In genomic region chr1:7339953-7340352, GRCh38 we compare ENCODE assay signal across 27 cellular contexts.
DNase-seq lines count a peak whose midpoint lies in the region; ATAC-seq, FAIRE-seq and TF ChIP-seq lines count a peak whose summit lies in the region.
"Had no signal": no experiment of that assay in that cellular context is flagged by ENCODE, and none has a peak within 500 bp of the region (broad histone marks: within the 10 kb centered on the region; RNA-seq: fewer than 3 reads in every experiment).

No MANE protein-coding gene starts in this region.

- peaks cover 22% of the 10 kb centered on the region for H3K4me1 Mint-ChIP-seq in mesothelial cell of epicardium
- H3K4me1 Mint-ChIP-seq: activated CD4-positive, alpha-beta T cell treated with anti-CD3 and anti-CD28 coated beads, Interleukin-2, amount 10 ng/mL, durations not matched to agents 24 days and 14 days; central memory CD8-positive, alpha-beta T cell; memory B cell; naive B cell; T-helper 17 cell had no signal

- H3K9me3 Mint-ChIP-seq in mesothelial cell of epicardium: peaks cover 5% of the 10 kb centered on the region
- H3K9me3 Mint-ChIP-seq: activated CD4-positive, alpha-beta T cell treated with anti-CD3 and anti-CD28 coated beads, Interleukin-2, amount 10 ng/mL, durations not matched to agents 24 days and 14 days; activated naive CD4-positive, alpha-beta T cell treated with anti-CD3 and anti-CD28 coated beads, Interleukin-2, amount 50 U/mL, for 72 hours; activated T-cell treated with anti-CD3 and anti-CD28 coated beads, Interleukin-2, amount 50 U/mL, for 72 hours; CD8-positive, alpha-beta T cell had no signal

- no peak for TF ChIP-seq CTCF in LNCaP clone FGC (IDR thresholded peaks at IDR 0.05; ENCODE audit: control insufficient read depth, extremely low read depth, insufficient read depth)
- TF ChIP-seq CTCF in mucosa of descending colon (IDR thresholded peaks at IDR 0.05): no peak
- TF ChIP-seq CTCF in mesothelial cell of epicardium (IDR thresholded peaks at IDR 0.05; ENCODE audit: unreplicated experiment): no peak
- TF ChIP-seq CTCF in D721Med (IDR thresholded peaks at IDR 0.05; ENCODE audit: insufficient read depth, missing control alignments): no peak

- H3K36me3 Mint-ChIP-seq in mesothelial cell of epicardium: no peaks in the 10 kb centered on the region
- H3K36me3 Mint-ChIP-seq: activated naive CD4-positive, alpha-beta T cell treated with anti-CD3 and anti-CD28 coated beads, Interleukin-2, amount 50 U/mL, for 72 hours; CD8-positive, alpha-beta T cell; memory B cell; naive B cell had no signal

- H3K36me3 ChIP-seq in mucosa of descending colon (ENCODE audit: low read depth): no peaks in the 10 kb centered on the region
- H3K36me3 ChIP-seq: thoracic aorta, vagina had no signal

- intact Hi-C loops in mucosa of descending colon (cut with DNase I, micrococcal nuclease): no loop called here

- DNase-seq in LNCaP clone FGC (ENCODE audit: low read depth): peak; percentile 95
- DNase-seq in NCI-H2171 (lab: John Stamatoyannopoulos, UW): peak; percentile 64
- DNase-seq in amniotic epithelial cell (ENCODE audit: low read depth): peak; percentile 19
- DNase-seq in mucosa of descending colon: peak in 1 of 3 donors; percentile 40
- DNase-seq in mesothelial cell of epicardium (ENCODE audit: low spot score in 2 of 2, unreplicated experiment in 2 of 2): no peak
- DNase-seq in HK-2 (ENCODE audit: unreplicated experiment): no peak
- no peak for DNase-seq in D721Med (ENCODE audit: insufficient read length, low spot score)
- DNase-seq: activated CD4-positive, alpha-beta T cell treated with anti-CD3 and anti-CD28 coated beads, Interleukin-2, amount 10 ng/mL, durations not matched to agents 24 days and 14 days; activated T-cell treated with anti-CD3 and anti-CD28 coated beads, Interleukin-2, amount 50 U/mL, for 72 hours; CD8-positive, alpha-beta T cell; DND-41; effector CD4-positive, alpha-beta T cell; erythroblast; naive B cell; nucleus accumbens; small intestine; stimulated activated CD4-positive, alpha-beta T cell treated with anti-CD3 and anti-CD28 coated beads, Interleukin-4, amount 100 ng/mL, for 1 hour; stimulated activated naive CD4-positive, alpha-beta T cell; T-helper 17 cell had no signal

- peak; percentile 68 for ATAC-seq in mucosa of descending colon
- ATAC-seq: activated naive CD4-positive, alpha-beta T cell treated with anti-CD3 and anti-CD28 coated beads, Interleukin-2, amount 50 U/mL, for 72 hours; activated T-cell treated with anti-CD3 and anti-CD28 coated beads, Interleukin-2, amount 50 U/mL, for 72 hours; CD8-positive, alpha-beta T cell; HepG2; T-helper 17 cell had no signal

- H3K4me3 Mint-ChIP-seq in mesothelial cell of epicardium: no peak overlapping the region
- H3K4me3 Mint-ChIP-seq: activated CD4-positive, alpha-beta T cell treated with anti-CD3 and anti-CD28 coated beads, Interleukin-2, amount 10 ng/mL, durations not matched to agents 24 days and 14 days; activated T-cell treated with anti-CD3 and anti-CD28 coated beads, Interleukin-2, amount 50 U/mL, for 72 hours; CD8-positive, alpha-beta T cell; central memory CD8-positive, alpha-beta T cell; memory B cell; naive B cell; T-helper 17 cell had no signal

- no peaks in the 10 kb centered on the region for H3K9me3 ChIP-seq in mucosa of descending colon
- H3K9me3 ChIP-seq: thoracic aorta, vagina had no signal

- no peaks in the 10 kb centered on the region for H3K27me3 Mint-ChIP-seq in mesothelial cell of epicardium (ENCODE audit: low read depth)
- H3K27me3 Mint-ChIP-seq: activated CD4-positive, alpha-beta T cell treated with anti-CD3 and anti-CD28 coated beads, Interleukin-2, amount 10 ng/mL, durations not matched to agents 24 days and 14 days; memory B cell had no signal

- no peak for FAIRE-seq in D721Med (lab: Jason Lieb, UNC)
- FAIRE-seq: astrocyte, GM12891, HepG2, small intestine had no signal

- H3K4me1 ChIP-seq in mucosa of descending colon (ENCODE audit: low read depth): no peaks in the 10 kb centered on the region
- H3K4me1 ChIP-seq: vagina had no signal

- no peak overlapping the region for H3K27ac Mint-ChIP-seq in mesothelial cell of epicardium
- H3K27ac Mint-ChIP-seq: activated CD4-positive, alpha-beta T cell treated with anti-CD3 and anti-CD28 coated beads, Interleukin-2, amount 10 ng/mL, durations not matched to agents 24 days and 14 days; activated naive CD4-positive, alpha-beta T cell treated with anti-CD3 and anti-CD28 coated beads, Interleukin-2, amount 50 U/mL, for 72 hours; activated T-cell treated with anti-CD3 and anti-CD28 coated beads, Interleukin-2, amount 50 U/mL, for 72 hours; CD8-positive, alpha-beta T cell; memory B cell; naive B cell; T-helper 17 cell had no signal

- H3K4me3 ChIP-seq in LNCaP clone FGC (ENCODE audit: low read depth, low read length) (no peak overlapping the region), mucosa of descending colon (no peak overlapping the region)
- H3K4me3 ChIP-seq: thoracic aorta, vagina had no signal

Comparison
In these comparisons a context has a peak if more than half of its experiments do, and no peak if none do; other contexts are left out.
1. DNase-seq: peak in LNCaP clone FGC (single experiment), NCI-H2171 (single experiment) and amniotic epithelial cell (single experiment); none in mesothelial cell of epicardium (0 of 2), HK-2 (single experiment) and D721Med (single experiment).